8 cellular contexts compared by ENCODE assay signal in genomic region chr19:32345261-32346207, GRCh38. TPM values are rescaled to one million over a fixed set of nuclear protein-coding genes. Genes with fewer than 3 reads are reported as not detected.
DNase-seq lines count a peak whose midpoint lies in the region; ATAC-seq and TF ChIP-seq lines count a peak whose summit lies in the region.

ZNF507 (plus strand) TSS chr19:32345610; CDS start chr19:32352831, 7,221 bp downstream.

- H3K4me1 ChIP-seq in endodermal cell (ENCODE audit: control insufficient read depth, insufficient read depth, low read length) (peaks cover 5% of the 10 kb centered on the region), mesodermal cell (ENCODE audit: control insufficient read depth, insufficient read depth, low read length, poor library complexity, severe bottlenecking) (no peaks in the 10 kb centered on the region)

- no peaks in the 10 kb centered on the region for H3K9me3 Mint-ChIP-seq in activated CD8-positive, alpha-beta memory T cell treated with anti-CD3 and anti-CD28 coated beads, Interleukin-2, amount 10 ng/mL, durations not matched to agents 7 days and 5 days (ENCODE audit: low read depth)
- peaks cover 7% of the 10 kb centered on the region for H3K9me3 Mint-ChIP-seq in endodermal cell

- ATAC-seq in GM19467 (IDR thresholded peaks at IDR 0.05; ENCODE audit: unreplicated experiment): peak; percentile 74
- peak; percentile 90 for ATAC-seq in activated CD8-positive, alpha-beta memory T cell treated with anti-CD3 and anti-CD28 coated beads, Interleukin-2, amount 10 ng/mL, durations not matched to agents 7 days and 5 days

- CTCF ChIA-PET in activated CD8-positive, alpha-beta memory T cell treated with anti-CD3 and anti-CD28 coated beads, Interleukin-2, amount 10 ng/mL, durations not matched to agents 7 days and 5 days (lab: Charles Lee): interaction anchor here (0.7 to 2.2 kb wide), 2 partner anchors 12 to 16 kb away, joined by 3 to 13 read pairs; no protein-coding TSS in a partner anchor

- H3K4me1 Mint-ChIP-seq in activated CD8-positive, alpha-beta memory T cell treated with anti-CD3 and anti-CD28 coated beads, Interleukin-2, amount 10 ng/mL, durations not matched to agents 7 days and 5 days: peaks cover 35% of the 10 kb centered on the region
- peaks cover 20% of the 10 kb centered on the region for H3K4me1 Mint-ChIP-seq in endodermal cell

- H3K4me3 Mint-ChIP-seq in activated CD8-positive, alpha-beta memory T cell treated with anti-CD3 and anti-CD28 coated beads, Interleukin-2, amount 10 ng/mL, durations not matched to agents 7 days and 5 days: peak within 1 kb of the TSS; percentile 98
- H3K4me3 Mint-ChIP-seq in endodermal cell: peak within 1 kb of the TSS; percentile 96

- H3K9me3 ChIP-seq in endodermal cell (ENCODE audit: control insufficient read depth, low read length): peaks cover 5% of the 10 kb centered on the region
- H3K9me3 ChIP-seq in mesodermal cell (ENCODE audit: control insufficient read depth, low read length): peaks cover 6% of the 10 kb centered on the region

- peak within 1 kb of the TSS; percentile 91 for H3K9ac ChIP-seq in endodermal cell (ENCODE audit: extremely low read depth, low read length, poor library complexity, severe bottlenecking)

- H3K27me3 ChIP-seq in endodermal cell (ENCODE audit: control insufficient read depth, insufficient read depth, low read length, poor library complexity, severe bottlenecking): no peaks in the 10 kb centered on the region

- peaks cover 3% of the 10 kb centered on the region for H3K27me3 Mint-ChIP-seq in activated CD8-positive, alpha-beta memory T cell treated with anti-CD3 and anti-CD28 coated beads, Interleukin-2, amount 10 ng/mL, durations not matched to agents 7 days and 5 days
- H3K27me3 Mint-ChIP-seq in endodermal cell (ENCODE audit: insufficient read depth): peaks cover 8% of the 10 kb centered on the region

- peak within 1 kb of the TSS; percentile 94 for H3K27ac Mint-ChIP-seq in activated CD8-positive, alpha-beta memory T cell treated with anti-CD3 and anti-CD28 coated beads, Interleukin-2, amount 10 ng/mL, durations not matched to agents 7 days and 5 days
- peak within 1 kb of the TSS; percentile 94 for H3K27ac Mint-ChIP-seq in endodermal cell

- H3K36me3 ChIP-seq in endodermal cell (ENCODE audit: control insufficient read depth, insufficient read depth, low read length) (peaks cover 33% of the 10 kb centered on the region), mesodermal cell (ENCODE audit: control insufficient read depth, insufficient read depth, low read length) (peaks cover 19% of the 10 kb centered on the region)

- 4 to 7% methylated on average over 33 to 72 of the region's 72 CpGs for WGBS in endodermal cell (ENCODE audit: insufficient coverage in 1 of 2, insufficient read length in 1 of 2), 2 experiments
- 9% methylated on average over 52 to 53 of the region's 72 CpGs for WGBS in mesodermal cell (ENCODE audit: insufficient coverage in 2 of 2), 2 experiments

- H3K4me3 ChIP-seq in endodermal cell (ENCODE audit: low read length) (peak within 1 kb of the TSS; percentile 98), mesodermal cell (ENCODE audit: extremely low read depth, insufficient read depth, low read length, poor library complexity, severe bottlenecking) (peak within 1 kb of the TSS; percentile 85)

- TF ChIP-seq CTCF in endodermal cell (conservative IDR thresholded peaks at IDR 0.05): peak; percentile 26

- H3K36me3 Mint-ChIP-seq in activated CD8-positive, alpha-beta memory T cell treated with anti-CD3 and anti-CD28 coated beads, Interleukin-2, amount 10 ng/mL, durations not matched to agents 7 days and 5 days: peaks cover 27% of the 10 kb centered on the region
- peaks cover 18% of the 10 kb centered on the region for H3K36me3 Mint-ChIP-seq in endodermal cell (ENCODE audit: low read depth)

- peak within 1 kb of the TSS; percentile 76 for H3K27ac ChIP-seq in endodermal cell (ENCODE audit: low read depth, low read length)
- peak within 1 kb of the TSS; percentile 85 for H3K27ac ChIP-seq in mesodermal cell (ENCODE audit: low read depth, low read length, severe bottlenecking)

- DNase-seq in COR-L47 (lab: John Stamatoyannopoulos, UW) (peak; percentile 73), HPDE6-E6E7 (ENCODE audit: extremely low spot score) (peak; percentile 86), NOMO-1 (lab: John Stamatoyannopoulos, UW; ENCODE audit: unreplicated experiment in 2 of 2) (peak; percentile 56 to 57), endodermal cell (peak; percentile 95)
- DNase-seq in activated CD8-positive, alpha-beta memory T cell treated with anti-CD3 and anti-CD28 coated beads, Interleukin-2, amount 10 ng/mL, durations not matched to agents 7 days and 5 days: peak; percentile 90
- peak; percentile 85 for DNase-seq in stimulated activated CD8-positive, alpha-beta memory T cell treated with anti-CD3 and anti-CD28 coated beads, Interleukin-15, amount 100 ng/mL, for 24 hours (ENCODE audit: low read depth)

RNA-seq across cellular contexts. Expression of gene ZNF507, which starts in this region (rescaled TPM):
- total RNA-seq in activated CD8-positive, alpha-beta memory T cell treated with anti-CD3 and anti-CD28 coated beads, Interleukin-2, amount 10 ng/mL, durations not matched to agents 7 days and 5 days: 10 to 100 TPM; 24.8 to 30.5 TPM
- total RNA-seq in endodermal cell: 10 to 100 TPM; 28.0 to 32.5 TPM
- polyA plus RNA-seq in endodermal cell (2013, experiment 1 of 2): 22.0 TPM
- polyA plus RNA-seq in endodermal cell (2013, experiment 2 of 2): 21.6 TPM
- polyA plus RNA-seq in mesodermal cell (2013, experiment 1 of 2): 17.5 TPM
- polyA plus RNA-seq in mesodermal cell (2013, experiment 2 of 2): 16.0 TPM

Comparison
In these comparisons a context has a peak if more than half of its experiments do, and no peak if none do; other contexts are left out.
1. Peak in every context shown above with its lines: DNase-seq, ATAC-seq, H3K4me3 ChIP-seq and H3K27ac ChIP-seq.